In genomic region chr12:129540954-129541353, GRCh38 we compare ENCODE assay signal across 38 cellular contexts.
"Had no signal": no experiment of that assay in that cellular context is flagged by ENCODE, and none has a peak within 500 bp of the region (broad histone marks: within the 10 kb centered on the region; RNA-seq: fewer than 3 reads in every experiment).

No MANE protein-coding gene starts in this region.

- H3K27me3 ChIP-seq: adrenal gland, ascending aorta, body of pancreas, brain microvascular endothelial cell, breast epithelium had no signal

- H3K4me1 ChIP-seq: adrenal gland, ascending aorta, body of pancreas, breast epithelium had no signal

- H3K4me3 ChIP-seq: adrenal gland, ascending aorta, body of pancreas, breast epithelium, cardiac muscle cell had no signal

- H3K36me3 ChIP-seq: adrenal gland, ascending aorta, brain microvascular endothelial cell, breast epithelium, cardiac muscle cell had no signal

- H3K4me1 Mint-ChIP-seq: activated naive CD4-positive, alpha-beta T cell treated with anti-CD3 and anti-CD28 coated beads, Interleukin-2, amount 10 ng/mL, durations not matched to agents 7 days and 5 days; activated naive CD4-positive, alpha-beta T cell treated with anti-CD3 and anti-CD28 coated beads, Interleukin-2, amount 50 U/mL, for 24 hours; activated naive CD8-positive, alpha-beta T cell treated with anti-CD3 and anti-CD28 coated beads for 36 hours; activated naive CD8-positive, alpha-beta T cell treated with anti-CD3 and anti-CD28 coated beads, Interleukin-2, amount 10 ng/mL, durations not matched to agents 7 days and 5 days; activated naive CD8-positive, alpha-beta T cell treated with anti-CD3 and anti-CD28 coated beads, Interleukin-2, amount 50 U/mL, for 24 hours; activated T-helper 17 cell treated with anti-CD3 and anti-CD28 coated beads, Interleukin-2, amount 50 U/mL, for 72 hours; central memory CD8-positive, alpha-beta T cell had no signal

- H3K27ac Mint-ChIP-seq: activated naive CD4-positive, alpha-beta T cell treated with anti-CD3 and anti-CD28 coated beads for 36 hours; activated naive CD4-positive, alpha-beta T cell treated with anti-CD3 and anti-CD28 coated beads, Interleukin-2, amount 10 ng/mL, durations not matched to agents 7 days and 5 days; activated naive CD4-positive, alpha-beta T cell treated with anti-CD3 and anti-CD28 coated beads, Interleukin-2, amount 50 U/mL, for 24 hours; activated naive CD4-positive, alpha-beta T cell treated with anti-CD3 and anti-CD28 coated beads, Interleukin-2, amount 50 U/mL, for 72 hours; activated naive CD8-positive, alpha-beta T cell; activated naive CD8-positive, alpha-beta T cell treated with anti-CD3 and anti-CD28 coated beads for 36 hours; activated naive CD8-positive, alpha-beta T cell treated with anti-CD3 and anti-CD28 coated beads, Interleukin-2, amount 10 ng/mL, durations not matched to agents 7 days and 5 days; activated naive CD8-positive, alpha-beta T cell treated with anti-CD3 and anti-CD28 coated beads, Interleukin-2, amount 50 U/mL, for 24 hours; activated T-cell treated with anti-CD3 and anti-CD28 coated beads, Interleukin-2, amount 50 U/mL, for 24 hours; activated T-cell treated with anti-CD3 and anti-CD28 coated beads, Interleukin-2, amount 50 U/mL, for 72 hours; activated T-helper 1 cell treated with anti-CD3 and anti-CD28 coated beads, Interleukin-12 subunit alpha, Interleukin-12 subunit beta, Interleukin-2, Interleukin-4 antibody, amounts not matched to agents 30 ng/mL and 10 ng/mL and 1 ng/mL, durations not matched to agents 14 hours and 24 hours and 36 hours; activated T-helper 17 cell treated with anti-CD3 and anti-CD28 coated beads, Interleukin-2, amount 50 U/mL, for 72 hours; activated T-helper 2 cell treated with anti-CD3 and anti-CD28 coated beads, Interferon-gamma antibody, Interleukin-2, Interleukin-4, amounts not matched to agents 10 μg/mL and 5 μg/mL and 100 μg/mL, durations not matched to agents 14 hours and 24 hours and 36 hours; brain had no signal

- H3K4me3 Mint-ChIP-seq: activated naive CD4-positive, alpha-beta T cell treated with anti-CD3 and anti-CD28 coated beads for 36 hours; activated naive CD4-positive, alpha-beta T cell treated with anti-CD3 and anti-CD28 coated beads, Interleukin-2, amount 10 ng/mL, durations not matched to agents 7 days and 5 days; activated naive CD4-positive, alpha-beta T cell treated with anti-CD3 and anti-CD28 coated beads, Interleukin-2, amount 50 U/mL, for 24 hours; activated naive CD8-positive, alpha-beta T cell; activated naive CD8-positive, alpha-beta T cell treated with anti-CD3 and anti-CD28 coated beads for 36 hours; activated naive CD8-positive, alpha-beta T cell treated with anti-CD3 and anti-CD28 coated beads, Interleukin-2, amount 10 ng/mL, durations not matched to agents 7 days and 5 days; activated naive CD8-positive, alpha-beta T cell treated with anti-CD3 and anti-CD28 coated beads, Interleukin-2, amount 50 U/mL, for 24 hours; activated T-cell treated with anti-CD3 and anti-CD28 coated beads, Interleukin-2, amount 50 U/mL, for 24 hours; activated T-cell treated with anti-CD3 and anti-CD28 coated beads, Interleukin-2, amount 50 U/mL, for 4 hours; activated T-cell treated with anti-CD3 and anti-CD28 coated beads, Interleukin-2, amount 50 U/mL, for 72 hours; activated T-helper 1 cell treated with anti-CD3 and anti-CD28 coated beads, Interleukin-12 subunit alpha, Interleukin-12 subunit beta, Interleukin-2, Interleukin-4 antibody, amounts not matched to agents 30 ng/mL and 10 ng/mL and 1 ng/mL, durations not matched to agents 14 hours and 24 hours and 36 hours; activated T-helper 17 cell treated with anti-CD3 and anti-CD28 coated beads, Interleukin-2, amount 50 U/mL, for 72 hours; brain; central memory CD8-positive, alpha-beta T cell had no signal

- H3K27me3 Mint-ChIP-seq: activated naive CD4-positive, alpha-beta T cell treated with anti-CD3 and anti-CD28 coated beads, Interleukin-2, amount 10 ng/mL, durations not matched to agents 7 days and 5 days; activated naive CD4-positive, alpha-beta T cell treated with anti-CD3 and anti-CD28 coated beads, Interleukin-2, amount 50 U/mL, for 24 hours; activated naive CD8-positive, alpha-beta T cell; activated naive CD8-positive, alpha-beta T cell treated with anti-CD3 and anti-CD28 coated beads for 36 hours; activated naive CD8-positive, alpha-beta T cell treated with anti-CD3 and anti-CD28 coated beads, Interleukin-2, amount 10 ng/mL, durations not matched to agents 7 days and 5 days; activated naive CD8-positive, alpha-beta T cell treated with anti-CD3 and anti-CD28 coated beads, Interleukin-2, amount 50 U/mL, for 24 hours; activated T-cell treated with anti-CD3 and anti-CD28 coated beads, Interleukin-2, amount 50 U/mL, for 24 hours; activated T-helper 17 cell treated with anti-CD3 and anti-CD28 coated beads, Interleukin-2, amount 50 U/mL, for 72 hours; central memory CD8-positive, alpha-beta T cell had no signal

- H3K9me3 ChIP-seq: adrenal gland, ascending aorta, body of pancreas had no signal

- H3K36me3 Mint-ChIP-seq: activated naive CD4-positive, alpha-beta T cell treated with anti-CD3 and anti-CD28 coated beads, Interleukin-2, amount 10 ng/mL, durations not matched to agents 7 days and 5 days; activated naive CD4-positive, alpha-beta T cell treated with anti-CD3 and anti-CD28 coated beads, Interleukin-2, amount 50 U/mL, for 24 hours; activated naive CD4-positive, alpha-beta T cell treated with anti-CD3 and anti-CD28 coated beads, Interleukin-2, amount 50 U/mL, for 72 hours; activated naive CD8-positive, alpha-beta T cell; activated naive CD8-positive, alpha-beta T cell treated with anti-CD3 and anti-CD28 coated beads for 36 hours; activated naive CD8-positive, alpha-beta T cell treated with anti-CD3 and anti-CD28 coated beads, Interleukin-2, amount 10 ng/mL, durations not matched to agents 7 days and 5 days; brain had no signal

- ATAC-seq: activated naive CD4-positive, alpha-beta T cell treated with anti-CD3 and anti-CD28 coated beads, Interleukin-2, amount 50 U/mL, for 72 hours; activated naive CD8-positive, alpha-beta T cell treated with anti-CD3 and anti-CD28 coated beads, Interleukin-2, amount 50 U/mL, for 24 hours; activated T-cell treated with anti-CD3 and anti-CD28 coated beads, Interleukin-2, amount 50 U/mL, for 4 hours; activated T-cell treated with anti-CD3 and anti-CD28 coated beads, Interleukin-2, amount 50 U/mL, for 72 hours; activated T-helper 17 cell treated with anti-CD3 and anti-CD28 coated beads, Interleukin-2, amount 50 U/mL, for 72 hours; body of pancreas had no signal

- DNase-seq: activated effector memory CD4-positive, alpha-beta T cell treated with anti-CD3 and anti-CD28 coated beads, Interleukin-2, amount 50 U/mL, for 16 hours; activated effector memory CD4-positive, alpha-beta T cell treated with Interleukin-2 at 50 U/mL for 16 hours; activated gamma-delta T cell; activated gamma-delta T cell treated with Interleukin-2 at 50 U/mL for 16 hours; activated naive CD4-positive, alpha-beta T cell; activated naive CD4-positive, alpha-beta T cell treated with anti-CD3 and anti-CD28 coated beads for 36 hours; activated naive CD4-positive, alpha-beta T cell treated with anti-CD3 and anti-CD28 coated beads, Interleukin-2, amount 10 ng/mL, durations not matched to agents 7 days and 5 days; activated naive CD4-positive, alpha-beta T cell treated with anti-CD3 and anti-CD28 coated beads, Interleukin-2, amount 50 U/mL, for 16 hours; activated naive CD4-positive, alpha-beta T cell treated with Interleukin-2 at 50 U/mL for 16 hours; activated naive CD8-positive, alpha-beta T cell treated with anti-CD3 and anti-CD28 coated beads for 36 hours; activated naive CD8-positive, alpha-beta T cell treated with anti-CD3 and anti-CD28 coated beads, Interleukin-2, amount 10 ng/mL, durations not matched to agents 7 days and 5 days; activated naive CD8-positive, alpha-beta T cell treated with anti-CD3 and anti-CD28 coated beads, Interleukin-2, amount 50 U/mL, for 24 hours; activated T-cell treated with anti-CD3 and anti-CD28 coated beads, Interleukin-2, amount 50 U/mL, for 1 hour; activated T-cell treated with anti-CD3 and anti-CD28 coated beads, Interleukin-2, amount 50 U/mL, for 24 hours; activated T-cell treated with anti-CD3 and anti-CD28 coated beads, Interleukin-2, amount 50 U/mL, for 4 hours; activated T-cell treated with anti-CD3 and anti-CD28 coated beads, Interleukin-2, amount 50 U/mL, for 48 hours; activated T-cell treated with anti-CD3 and anti-CD28 coated beads, Interleukin-2, amount 50 U/mL, for 72 hours; adrenal gland; amniotic stem cell; amygdala; anterior cingulate cortex; aorta; body of pancreas; brain microvascular endothelial cell; caudate nucleus; central memory CD4-positive, alpha-beta T cell; cerebellar nuclear complex had no signal

- H3K27ac ChIP-seq: adrenal gland, ascending aorta, body of pancreas, brain microvascular endothelial cell, breast epithelium, cardiac muscle cell had no signal
